8 cellular contexts compared by ENCODE assay signal in the genomic region with DNA sequence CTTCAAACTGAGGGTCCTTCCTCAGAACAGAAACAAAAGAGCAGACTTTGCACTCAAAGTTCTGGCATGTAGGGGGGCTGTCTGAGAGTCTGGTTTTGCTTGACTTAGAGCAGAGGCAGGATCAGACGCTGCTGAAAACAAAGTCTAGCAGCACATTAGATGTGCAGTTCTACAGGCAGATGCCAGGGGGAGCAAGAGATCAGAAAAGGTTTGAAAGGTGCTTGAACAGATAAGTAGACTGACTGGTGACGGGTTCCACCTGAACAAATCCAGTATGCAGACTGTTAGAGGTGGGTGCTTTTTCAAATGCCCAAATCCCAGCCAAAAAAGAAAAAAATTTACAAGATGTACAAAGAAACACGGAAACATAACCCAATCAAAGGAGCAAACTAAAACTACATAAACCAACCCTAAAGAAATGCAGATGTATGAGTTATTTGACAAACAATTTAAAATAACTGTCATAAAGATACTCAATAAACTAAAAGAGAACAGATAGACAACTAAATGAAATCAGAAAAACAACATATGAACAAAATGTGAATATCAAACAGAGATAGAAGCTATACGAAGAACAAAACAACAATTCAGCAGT.
DNase-seq lines count a peak whose midpoint lies in the region; ATAC-seq and TF ChIP-seq lines count a peak whose summit lies in the region.

No MANE protein-coding gene starts in this region.

- H3K4me1 ChIP-seq in Panc1 (ENCODE audit: control insufficient read depth, insufficient read depth, low read length), result no peaks in the 10 kb centered on the region

- ATAC-seq in GM21447 (IDR thresholded peaks at IDR 0.05; ENCODE audit: unreplicated experiment) (peak; percentile 86), HG03565 (IDR thresholded peaks at IDR 0.05; ENCODE audit: unreplicated experiment) (peak; percentile 98), Panc1 (no peak)
- ATAC-seq in activated naive CD8-positive, alpha-beta T cell treated with anti-CD3 and anti-CD28 coated beads, Interleukin-2, amount 50 U/mL, for 24 hours, result peak; percentile 57

- intact Hi-C loops in Panc1 (cut with micrococcal nuclease; ENCODE audit: unreplicated experiment), result no loop called here

- DNase-seq in NCI-H510A treated with DMSO at 0.1 percent for 48 hours (lab: John Stamatoyannopoulos, UW), result peak; percentile 45
- DNase-seq in NCI-H510A (lab: John Stamatoyannopoulos, UW), result no peak
- DNase-seq in Panc1 (ENCODE audit: low read depth, low spot score), result peak; percentile 25
- DNase-seq in activated naive CD8-positive, alpha-beta T cell treated with anti-CD3 and anti-CD28 coated beads, Interleukin-2, amount 50 U/mL, for 24 hours, result peak; percentile 26
- DNase-seq in iPS-NIHi11 (ENCODE audit: low spot score), result peak; percentile 55
- peak; percentile 8 for DNase-seq in stimulated activated CD4-positive, alpha-beta T cell treated with anti-CD3 and anti-CD28 coated beads, Interleukin-4, amount 100 ng/mL, for 1 hour

- H3K36me3 ChIP-seq in Panc1 (ENCODE audit: control insufficient read depth, insufficient read depth, low read length), result no peaks in the 10 kb centered on the region

- H3K4me1 Mint-ChIP-seq in activated naive CD8-positive, alpha-beta T cell treated with anti-CD3 and anti-CD28 coated beads, Interleukin-2, amount 50 U/mL, for 24 hours, result no peaks in the 10 kb centered on the region

- H3K9me3 ChIP-seq in Panc1 (ENCODE audit: control insufficient read depth, insufficient read depth, low read depth, low read length), result no peaks in the 10 kb centered on the region

- POLR2A ChIA-PET in Panc1 (lab: Charles Lee), result no interaction called here

- no peak overlapping the region for H3K4me3 ChIP-seq in Panc1 (ENCODE audit: low read depth in 2 of 2, low read length in 2 of 2)

- H3K27ac Mint-ChIP-seq in activated naive CD8-positive, alpha-beta T cell treated with anti-CD3 and anti-CD28 coated beads, Interleukin-2, amount 50 U/mL, for 24 hours, result no peak overlapping the region

- CTCF ChIA-PET in Panc1 (lab: Charles Lee), result interaction anchor here (0.6 kb wide), 1 partner anchor 43 kb away, joined by 4 read pairs; no protein-coding TSS in a partner anchor

- no peak overlapping the region for H3K27ac ChIP-seq in Panc1 (ENCODE audit: low read length)

- BruUV-seq in Panc1 (replicated peaks; lab: Mats Ljungman, UMichigan), result no TSS peak

- no peaks in the 10 kb centered on the region for H3K27me3 ChIP-seq in Panc1 (ENCODE audit: control insufficient read depth, insufficient read depth, low read length)

- peak; percentile 59 for TF ChIP-seq CTCF in Panc1 (IDR thresholded peaks at IDR 0.05)

- no peaks in the 10 kb centered on the region for H3K9me3 Mint-ChIP-seq in activated naive CD8-positive, alpha-beta T cell treated with anti-CD3 and anti-CD28 coated beads, Interleukin-2, amount 50 U/mL, for 24 hours

- H3K27me3 Mint-ChIP-seq in activated naive CD8-positive, alpha-beta T cell treated with anti-CD3 and anti-CD28 coated beads, Interleukin-2, amount 50 U/mL, for 24 hours, result peaks cover 7% of the 10 kb centered on the region

- no peak overlapping the region for H3K4me3 Mint-ChIP-seq in activated naive CD8-positive, alpha-beta T cell treated with anti-CD3 and anti-CD28 coated beads, Interleukin-2, amount 50 U/mL, for 24 hours

- in situ Hi-C loops in Panc1 (cut with HindIII; ENCODE audit: low pct_unique_long_range_greater_than_20kb, low sequenced_read_pairs), result no loop called here

- H3K36me3 Mint-ChIP-seq in activated naive CD8-positive, alpha-beta T cell treated with anti-CD3 and anti-CD28 coated beads, Interleukin-2, amount 50 U/mL, for 24 hours (ENCODE audit: low read depth), result no peaks in the 10 kb centered on the region
